2 cellular contexts compared by ENCODE assay signal in genomic region chr14:37555596-37555995, GRCh38. TPM values are rescaled to one million over a fixed set of nuclear protein-coding genes. Genes with fewer than 3 reads are reported as not detected.
"Had no signal": no experiment of that assay in that cellular context is flagged by ENCODE, and none has a peak within 500 bp of the region (broad histone marks: within the 10 kb centered on the region; RNA-seq: fewer than 3 reads in every experiment).

No MANE protein-coding gene starts in this region.

RNA-seq across cellular contexts. Expression of gene FOXA1, which starts 39.5 kb away (rescaled TPM):
- polyA plus RNA-seq: IgD-negative memory B cell had no signal

RNA-seq across cellular contexts. Expression of gene TTC6, which starts 39.8 kb away (rescaled TPM):
- total RNA-seq: HT1080 had no signal
- polyA plus RNA-seq: IgD-negative memory B cell had no signal
